Comparison of ENCODE assay signal across 10 cellular contexts in the genomic region with DNA sequence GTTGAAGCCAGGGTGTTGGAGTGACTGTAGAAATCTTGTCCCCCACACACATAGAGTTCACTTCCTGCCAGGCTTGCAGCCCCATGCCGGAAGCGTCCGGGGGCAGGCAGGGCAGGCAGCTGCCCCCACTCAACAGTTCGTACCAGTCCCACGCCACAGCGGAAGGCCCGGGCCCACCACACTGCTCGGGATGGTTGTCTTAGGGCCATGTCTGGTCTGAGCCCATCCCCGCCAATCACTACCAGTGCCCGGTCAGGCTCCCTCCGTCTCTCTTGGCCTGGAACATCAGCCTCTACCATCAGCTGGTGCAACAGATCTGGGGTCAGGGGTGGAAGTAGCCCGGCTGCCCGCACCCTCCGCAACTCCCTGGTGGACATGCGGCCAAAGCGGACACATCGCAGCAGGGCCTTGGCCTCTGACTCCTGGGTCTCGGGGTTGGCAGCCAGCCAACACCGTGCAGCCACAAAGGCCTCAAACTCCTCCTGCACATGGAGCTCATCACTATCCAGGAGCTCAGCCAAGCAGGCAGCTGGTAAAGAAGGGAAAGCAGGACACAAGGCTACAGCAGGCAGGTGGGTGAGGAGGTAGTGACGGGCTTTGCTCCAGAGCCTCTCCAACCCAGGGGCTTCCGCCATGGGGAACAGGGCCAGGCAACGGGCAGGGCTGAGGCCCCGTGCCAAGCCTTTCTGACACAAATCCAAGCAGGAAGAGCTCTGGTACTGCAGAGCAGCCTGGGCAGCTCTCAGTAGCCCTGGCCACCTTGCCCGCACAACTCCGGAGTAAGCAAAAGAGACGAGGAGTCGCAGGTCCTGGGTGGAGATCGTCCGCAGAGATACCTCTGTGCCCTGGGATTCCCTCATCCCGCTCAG. TPM values are rescaled to one million over a fixed set of nuclear protein-coding genes. Genes with fewer than 3 reads are reported as not detected.
A peak's percentile ranks its signal among the peaks of the same experiment; 100 is the strongest.
DNase-seq lines count a peak whose midpoint lies in the region; ATAC-seq lines count a peak whose summit lies in the region.
"Had no signal": no experiment of that assay in that cellular context is flagged by ENCODE, and none has a peak within 500 bp of the region (broad histone marks: within the 10 kb centered on the region; RNA-seq: fewer than 3 reads in every experiment).

No MANE protein-coding gene starts in this region.

- no peak for ATAC-seq in HG02678 (IDR thresholded peaks at IDR 0.05; ENCODE audit: unreplicated experiment)

- in situ Hi-C loops in G401 (cut with HindIII; ENCODE audit: low sequenced_read_pairs) = no loop called here

- DNase-seq in G401 (ENCODE audit: low spot score) (peak; percentile 99), NCI-H2196 treated with DMSO at 0.1 percent for 48 hours (lab: John Stamatoyannopoulos, UW; ENCODE audit: unreplicated experiment) (peak; percentile 88), cerebellum (ENCODE audit: low spot score) (peak; percentile 93), occipital lobe (lab: John Stamatoyannopoulos, UW) (peak; percentile 2), SKM-1 (lab: John Stamatoyannopoulos, UW; ENCODE audit: unreplicated experiment) (no peak), dedifferentiated amniotic fluid mesenchymal stem cell (ENCODE audit: extremely low spot score) (no peak), epidermal melanocyte (ENCODE audit: insufficient read length, low spot score) (no peak)
- DNase-seq: MM.1S, trophoblast cell had no signal

RNA-seq across cellular contexts. Expression of gene KLHL33, which starts 5.9 kb away (rescaled TPM):
- not detected in 2 replicates for total RNA-seq in G401 (2014; rRNA removed; shearing (Covaris generic))
- 0.18 TPM for total RNA-seq in cerebellum
- total RNA-seq in occipital lobe = 0.31 TPM

RNA-seq across cellular contexts. Expression of gene TEP1, which starts 16.7 kb away (rescaled TPM):
- total RNA-seq in G401 (2014; rRNA removed; shearing (Covaris generic)) = 3.8 and 9.3 TPM in 2 replicates
- total RNA-seq in cerebellum (10.3 TPM), occipital lobe (8.4 TPM)

RNA-seq across cellular contexts. Expression of gene OSGEP, which starts 24.6 kb away (rescaled TPM):
- 46.3 and 60.7 TPM in 2 replicates for total RNA-seq in G401 (2014; rRNA removed; shearing (Covaris generic))
- total RNA-seq in cerebellum (48.9 TPM), occipital lobe (36.8 TPM)

RNA-seq across cellular contexts. Expression of gene APEX1, which starts 25.0 kb away (rescaled TPM):
- 234 and 289 TPM in 2 replicates for total RNA-seq in G401 (2014; rRNA removed; shearing (Covaris generic))
- 33.4 TPM for total RNA-seq in cerebellum
- 56.9 TPM for total RNA-seq in occipital lobe

RNA-seq across cellular contexts. Expression of gene PIP4P1, which starts 31.2 kb away (rescaled TPM):
- total RNA-seq in G401 (2014; rRNA removed; shearing (Covaris generic)) = 37.8 and 40.4 TPM in 2 replicates
- total RNA-seq in cerebellum = 17.1 TPM
- 26.0 TPM for total RNA-seq in occipital lobe

Comparison
In these comparisons a context has a peak if more than half of its experiments do, and no peak if none do; other contexts are left out.
1. DNase-seq: peak in G401 (single experiment), NCI-H2196 treated with DMSO at 0.1 percent for 48 hours (single experiment), cerebellum (single experiment) and occipital lobe (single experiment); none in SKM-1 (single experiment), dedifferentiated amniotic fluid mesenchymal stem cell (single experiment) and epidermal melanocyte (single experiment).